ENCODE assay signal across 22 cellular contexts in the genomic region with DNA sequence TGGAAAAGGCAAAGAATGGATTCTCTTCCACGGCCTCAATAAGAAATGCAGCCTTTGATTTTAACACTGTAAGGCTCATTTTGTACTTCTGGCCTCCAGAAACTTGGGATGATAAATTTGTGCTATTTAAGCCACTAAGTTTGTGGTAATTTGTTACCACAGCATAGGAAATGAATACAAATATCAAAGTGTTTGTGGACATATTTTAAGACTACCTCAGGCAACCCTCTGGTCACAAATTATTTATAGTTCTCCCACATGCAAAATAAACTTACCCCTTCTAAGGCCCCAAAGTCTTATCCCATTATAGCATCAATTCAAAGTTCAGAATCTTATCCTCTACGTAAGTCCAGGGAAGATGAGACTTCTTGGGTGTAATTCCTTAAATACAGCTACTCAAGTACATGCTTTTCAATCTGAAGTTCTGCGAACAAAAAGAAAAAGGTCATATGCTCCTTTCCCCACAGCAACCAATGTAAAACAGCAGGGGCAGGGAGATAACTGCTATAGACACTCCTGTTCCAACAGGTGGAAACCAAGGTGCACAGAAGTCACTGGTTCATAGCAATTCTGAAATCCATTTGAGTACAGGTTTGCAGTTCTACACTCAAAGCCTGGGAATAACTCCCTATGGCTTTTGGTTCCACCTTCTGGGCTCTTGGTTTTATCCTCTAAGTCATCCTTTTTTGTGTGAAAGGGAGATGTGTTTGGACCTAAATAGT.
"Had no signal": no experiment of that assay in that cellular context is flagged by ENCODE, and none has a peak within 500 bp of the region (broad histone marks: within the 10 kb centered on the region; RNA-seq: fewer than 3 reads in every experiment).

No MANE protein-coding gene starts in this region.

- ATAC-seq: activated CD4-positive, alpha-beta T cell treated with anti-CD3 and anti-CD28 coated beads for 36 hours; activated CD8-positive, alpha-beta memory T cell treated with anti-CD3 and anti-CD28 coated beads, Interleukin-2, amount 10 ng/mL, durations not matched to agents 7 days and 5 days; effector memory CD8-positive, alpha-beta T cell; foreskin keratinocyte; mucosa of descending colon; naive thymus-derived CD4-positive, alpha-beta T cell; sciatic nerve had no signal

- FAIRE-seq: astrocyte, bronchial epithelial cell, kidney, urothelium cell line had no signal

- DNase-seq: activated CD4-positive, alpha-beta memory T cell treated with anti-CD3 and anti-CD28 coated beads for 36 hours; activated CD4-positive, alpha-beta T cell treated with anti-CD3 and anti-CD28 coated beads for 36 hours; activated CD8-positive, alpha-beta memory T cell treated with anti-CD3 and anti-CD28 coated beads, Interleukin-2, amount 10 ng/mL, durations not matched to agents 7 days and 5 days; activated naive CD4-positive, alpha-beta T cell treated with anti-CD3 and anti-CD28 coated beads, Interleukin-2, amount 10 ng/mL, durations not matched to agents 7 days and 5 days; activated T-cell treated with anti-CD3 and anti-CD28 coated beads, Interleukin-2, amount 50 U/mL, for 24 hours; effector memory CD8-positive, alpha-beta T cell; foreskin keratinocyte; glutamatergic neuron; hypothalamus; kidney; left ventricle myocardium inferior; mucosa of descending colon; naive thymus-derived CD4-positive, alpha-beta T cell; ovary; stimulated activated CD4-positive, alpha-beta T cell treated with anti-CD3 and anti-CD28 coated beads, Interleukin-2, amount 100 ng/mL, for 24 hours; stomach; thyroid gland had no signal

- H3K4me3 ChIP-seq: left ventricle myocardium inferior, mucosa of descending colon, ovary, stomach, thyroid gland had no signal

- H3K9me3 ChIP-seq: mucosa of descending colon, ovary, stomach, thyroid gland had no signal

- H3K27me3 ChIP-seq: foreskin keratinocyte, ovary, stomach, thyroid gland had no signal

- H3K27ac ChIP-seq: foreskin keratinocyte, left ventricle myocardium inferior, ovary, VCaP had no signal

- H3K36me3 ChIP-seq: left ventricle myocardium inferior, ovary, stomach, thyroid gland had no signal
